10 cellular contexts compared by ENCODE assay signal in genomic region chr3:86991840-86992430, GRCh38. TPM values are rescaled to one million over a fixed set of nuclear protein-coding genes. Genes with fewer than 3 reads are reported as not detected.
A peak's percentile ranks its signal among the peaks of the same experiment; 100 is the strongest.
DNase-seq lines count a peak whose midpoint lies in the region; ATAC-seq and TF ChIP-seq lines count a peak whose summit lies in the region.
"Had no signal": no experiment of that assay in that cellular context is flagged by ENCODE, and none has a peak within 500 bp of the region (broad histone marks: within the 10 kb centered on the region; RNA-seq: fewer than 3 reads in every experiment).

No MANE protein-coding gene starts in this region.

- RAD21 ChIA-PET in HCT116 (lab: Charles Lee; ENCODE audit: low non-redundant PET in 1 of 2, low total read pairs in 2 of 2, uncharacterized antibody in 2 of 2, unreplicated experiment in 2 of 2), result no interaction called here

- H3K9ac ChIP-seq in HCT116 (ENCODE audit: low read length) (no peak overlapping the region), subcutaneous abdominal adipose tissue (ENCODE audit: low read length in 5 of 5) (peak overlapping the region in 4 of 5 donors; percentile 40 to 76 (median 56))

- intact Hi-C loops in HCT116 (cut with micrococcal nuclease) (no loop called here), breast epithelium (cut with DNase I; ENCODE audit: low total_unique reads) (loop anchor here (2.0 kb wide), 1 partner anchor 51 kb away; no protein-coding TSS in a partner anchor), left lung (cut with DNase I) (no loop called here)
- intact Hi-C loops in naive thymus-derived CD4-positive, alpha-beta T cell (cut with micrococcal nuclease), result no loop called here

- no peak for TF ChIP-seq POLR2A in HCT116 (IDR thresholded peaks at IDR 0.05; ENCODE audit: borderline replicate concordance, extremely low read depth, insufficient read depth, insufficient read length)
- no peak for TF ChIP-seq POLR2A in breast epithelium (IDR thresholded peaks at IDR 0.05)

- DNase-seq in HCT116 (ENCODE audit: low read depth, low spot score) (no peak), breast epithelium (ENCODE audit: low spot score in 2 of 2) (no peak), left lung (no peak), NCI-H2227 (lab: John Stamatoyannopoulos, UW; ENCODE audit: unreplicated experiment) (no peak), foreskin melanocyte (no peak), NCI-H1105 treated with DMSO at 0.1 percent for 48 hours (lab: John Stamatoyannopoulos, UW) (no peak)
- DNase-seq in naive thymus-derived CD4-positive, alpha-beta T cell, result no peak
- DNase-seq: activated naive CD8-positive, alpha-beta T cell treated with anti-CD3 and anti-CD28 coated beads, Interleukin-2, amount 10 ng/mL, durations not matched to agents 7 days and 5 days; DND-41 had no signal

- no peak for TF ChIP-seq RAD21 in HCT116 (IDR thresholded peaks at IDR 0.05; ENCODE audit: low read depth)

- H3K27ac Mint-ChIP-seq in naive thymus-derived CD4-positive, alpha-beta T cell, result no peak overlapping the region
- H3K27ac Mint-ChIP-seq: activated naive CD8-positive, alpha-beta T cell treated with anti-CD3 and anti-CD28 coated beads, Interleukin-2, amount 10 ng/mL, durations not matched to agents 7 days and 5 days had no signal

- H3K36me3 Mint-ChIP-seq in naive thymus-derived CD4-positive, alpha-beta T cell, result peaks cover 0 to 6% (median 0%) of the 10 kb centered on the region in 5 donors
- H3K36me3 Mint-ChIP-seq: activated naive CD8-positive, alpha-beta T cell treated with anti-CD3 and anti-CD28 coated beads, Interleukin-2, amount 10 ng/mL, durations not matched to agents 7 days and 5 days had no signal

- H3K9me2 ChIP-seq in HCT116 (ENCODE audit: insufficient read depth), result no peaks in the 10 kb centered on the region

- H3K4me3 ChIP-seq in HCT116 (replicated peaks in 1 of 2; ENCODE audit: low read depth in 1 of 2, low read length in 2 of 2) (peak overlapping the region in 1 of 2 experiments; percentile 59; a peak in 1 of 4 replicates), breast epithelium (peak overlapping the region; percentile 67 to 90 (median 78)), left lung (peak overlapping the region; percentile 44 to 45), subcutaneous abdominal adipose tissue (ENCODE audit: low read depth in 1 of 5, low read length in 5 of 5) (peak overlapping the region; percentile 76 to 98 (median 86))
- no peak overlapping the region for H3K4me3 ChIP-seq in naive thymus-derived CD4-positive, alpha-beta T cell (ENCODE audit: low read length)

- H3K4me1 ChIP-seq in HCT116 (ENCODE audit: control insufficient read depth in 1 of 2, insufficient read depth in 2 of 2, low read length in 2 of 2), result peaks cover 6 to 33% of the 10 kb centered on the region in 2 experiments; a peak in 3 of 4 replicates
- H3K4me1 ChIP-seq in breast epithelium, result no peaks in the 10 kb centered on the region
- no peaks in the 10 kb centered on the region for H3K4me1 ChIP-seq in left lung
- H3K4me1 ChIP-seq in subcutaneous abdominal adipose tissue (ENCODE audit: control insufficient read depth in 5 of 5, insufficient read depth in 5 of 5, low read length in 5 of 5), result peaks cover 2 to 27% (median 20%) of the 10 kb centered on the region in 5 donors
- H3K4me1 ChIP-seq in naive thymus-derived CD4-positive, alpha-beta T cell (ENCODE audit: control insufficient read depth in 2 of 2, insufficient read depth in 2 of 2, low read length in 2 of 2), result no peaks in the 10 kb centered on the region

- peaks cover 22 to 41% (median 33%) of the 10 kb centered on the region in 5 donors for H3K27me3 Mint-ChIP-seq in naive thymus-derived CD4-positive, alpha-beta T cell

- CTCF ChIA-PET in HCT116 (lab: Charles Lee), result no interaction called here
- CTCF ChIA-PET in naive thymus-derived CD4-positive, alpha-beta T cell (lab: Charles Lee), result no interaction called here

- H2AFZ ChIP-seq in HCT116 (ENCODE audit: low read depth, low read length, poor library complexity, severe bottlenecking), result peak overlapping the region; percentile 80

- H3K4me2 ChIP-seq in HCT116 (ENCODE audit: low read length), result peak overlapping the region; percentile 84

- peak overlapping the region in 3 of 10 donors; percentile 18 to 40 (median 37) for H3K4me3 Mint-ChIP-seq in naive thymus-derived CD4-positive, alpha-beta T cell

- H3K4me1 Mint-ChIP-seq in naive thymus-derived CD4-positive, alpha-beta T cell, result peaks cover 0 to 6% (median 0%) of the 10 kb centered on the region in 7 donors
- H3K4me1 Mint-ChIP-seq: activated naive CD8-positive, alpha-beta T cell treated with anti-CD3 and anti-CD28 coated beads, Interleukin-2, amount 10 ng/mL, durations not matched to agents 7 days and 5 days had no signal

- H3K36me3 ChIP-seq in HCT116 (ENCODE audit: control insufficient read depth in 1 of 2, insufficient read depth in 2 of 2, low read length in 2 of 2), result no peaks in the 10 kb centered on the region
- no peaks in the 10 kb centered on the region for H3K36me3 ChIP-seq in breast epithelium
- no peaks in the 10 kb centered on the region for H3K36me3 ChIP-seq in left lung
- no peaks in the 10 kb centered on the region for H3K36me3 ChIP-seq in subcutaneous abdominal adipose tissue (ENCODE audit: control insufficient read depth in 5 of 5, insufficient read depth in 5 of 5, low read length in 5 of 5)
- H3K36me3 ChIP-seq in naive thymus-derived CD4-positive, alpha-beta T cell (ENCODE audit: control insufficient read depth in 2 of 3, insufficient read depth in 3 of 3, low read length in 3 of 3), result no peaks in the 10 kb centered on the region

- H3K79me2 ChIP-seq in HCT116 (ENCODE audit: insufficient read depth, low read length), result no peaks in the 10 kb centered on the region

- ATAC-seq in HCT116 (no peak), left lung (peak; percentile 18)
- ATAC-seq in naive thymus-derived CD4-positive, alpha-beta T cell, result no peak

- H3K27me3 ChIP-seq in HCT116 (ENCODE audit: insufficient read depth, low read length), result peaks cover 5% of the 10 kb centered on the region; the same call in 1 of the 2 replicates
- H3K27me3 ChIP-seq in breast epithelium, result peaks cover 0 to 6% of the 10 kb centered on the region in 2 donors
- peaks cover 0 to 51% of the 10 kb centered on the region in 2 donors for H3K27me3 ChIP-seq in left lung
- peaks cover 0 to 5% (median 0%) of the 10 kb centered on the region in 5 donors for H3K27me3 ChIP-seq in subcutaneous abdominal adipose tissue (ENCODE audit: control insufficient read depth in 5 of 5, insufficient read depth in 4 of 5, low read length in 5 of 5)
- no peaks in the 10 kb centered on the region for H3K27me3 ChIP-seq in naive thymus-derived CD4-positive, alpha-beta T cell (ENCODE audit: control insufficient read depth in 2 of 2, insufficient read depth in 2 of 2, low read length in 2 of 2)

- no peaks in the 10 kb centered on the region for H4K20me1 ChIP-seq in HCT116 (ENCODE audit: insufficient read depth)

- H3K27ac ChIP-seq in HCT116 (ENCODE audit: low read depth, low read length) (no peak overlapping the region), breast epithelium (peak overlapping the region; percentile 85 to 92), left lung (peak overlapping the region in 1 of 2 donors; percentile 89), subcutaneous abdominal adipose tissue (ENCODE audit: low read depth, low read length) (peak overlapping the region; percentile 96)
- H3K27ac ChIP-seq in naive thymus-derived CD4-positive, alpha-beta T cell (ENCODE audit: low read depth, low read length), result no peak overlapping the region

- H3K9me3 Mint-ChIP-seq in naive thymus-derived CD4-positive, alpha-beta T cell, result peaks cover 0 to 9% (median 0%) of the 10 kb centered on the region in 11 donors
- H3K9me3 Mint-ChIP-seq: activated naive CD8-positive, alpha-beta T cell treated with anti-CD3 and anti-CD28 coated beads, Interleukin-2, amount 10 ng/mL, durations not matched to agents 7 days and 5 days had no signal

- BruUV-seq in HCT116 (replicated peaks; lab: Mats Ljungman, UMichigan), result no TSS peak

- TF ChIP-seq CTCF in HCT116 (IDR thresholded peaks at IDR 0.05 in 2 of 3, conservative IDR thresholded peaks at IDR 0.05 in 1 of 3; ENCODE audit: borderline replicate concordance in 1 of 3, insufficient read depth in 1 of 3, low read depth in 2 of 3, low read length in 2 of 3), result no peak
- TF ChIP-seq CTCF in breast epithelium (IDR thresholded peaks at IDR 0.05), result no peak
- TF ChIP-seq CTCF in left lung (IDR thresholded peaks at IDR 0.05), result no peak

- H3K9me3 ChIP-seq in HCT116 (ENCODE audit: control insufficient read depth in 1 of 2, insufficient read depth in 1 of 2, low read depth in 1 of 2, low read length in 2 of 2) (no peaks in the 10 kb centered on the region), breast epithelium (no peaks in the 10 kb centered on the region), left lung (no peaks in the 10 kb centered on the region), subcutaneous abdominal adipose tissue (ENCODE audit: control insufficient read depth in 5 of 5, low read length in 5 of 5) (no peaks in the 10 kb centered on the region)
- H3K9me3 ChIP-seq in naive thymus-derived CD4-positive, alpha-beta T cell (ENCODE audit: control insufficient read depth in 2 of 3, low read length in 3 of 3), result no peaks in the 10 kb centered on the region

- POLR2A ChIA-PET in HCT116 (lab: Charles Lee), result no interaction called here
- POLR2A ChIA-PET in naive thymus-derived CD4-positive, alpha-beta T cell (lab: Charles Lee), result no interaction called here

TF ChIP-seq in HCT116, 20 proteins besides CTCF, POLR2A, EP300 and RAD21 (continues in another document):
- TF ChIP-seq CEBPB (IDR thresholded peaks at IDR 0.05; ENCODE audit: low read depth) (no peak), ZBTB33 (IDR thresholded peaks at IDR 0.05; ENCODE audit: extremely low read depth, insufficient replicate concordance, low read length) (no peak)

RNA-seq across cellular contexts. Expression of gene VGLL3, which starts 1.0 kb away (rescaled TPM):
- total RNA-seq in HCT116 (2021; ENCODE audit: unreplicated experiment) (0.10 TPM), breast epithelium (10 to 100 TPM; 17.9 to 60.0 (median 48.5) TPM), left lung (10 to 100 TPM; 33.1 to 55.3 TPM)
- not detected in 2 replicates for polyA plus RNA-seq in HCT116 (2012)
- under 1 TPM in 2 of 5 experiments, not detected in 3; 0.03 to 0.07 TPM for total RNA-seq in naive thymus-derived CD4-positive, alpha-beta T cell
- polyA plus RNA-seq in naive thymus-derived CD4-positive, alpha-beta T cell, result not detected
- total RNA-seq: activated naive CD8-positive, alpha-beta T cell treated with anti-CD3 and anti-CD28 coated beads, Interleukin-2, amount 10 ng/mL, durations not matched to agents 7 days and 5 days had no signal

Comparison
In these comparisons a context has a peak if more than half of its experiments do, and no peak if none do; other contexts are left out.
1. H3K27ac ChIP-seq: peak in breast epithelium (2 of 2) and subcutaneous abdominal adipose tissue (single experiment); none in HCT116 (single experiment) and naive thymus-derived CD4-positive, alpha-beta T cell (single experiment).
2. RNA of gene VGLL3, which starts 1.0 kb away (total RNA-seq): 33.1 to 55.3 TPM in left lung and 17.9 to 60.0 TPM in breast epithelium; 0.10 TPM in HCT116 (single experiment) and 0.03 to 0.07 TPM in naive thymus-derived CD4-positive, alpha-beta T cell; every median in the first group is over 10 times any median in the second.